22 cellular contexts compared by ENCODE assay signal in genomic region chr5:56004874-56005273, GRCh38.
"Had no signal": no experiment of that assay in that cellular context is flagged by ENCODE, and none has a peak within 500 bp of the region (broad histone marks: within the 10 kb centered on the region; RNA-seq: fewer than 3 reads in every experiment).

No MANE protein-coding gene starts in this region.

- H3K27ac ChIP-seq: SJSA1, SK-N-MC had no signal

- H3K36me3 ChIP-seq: MG63, SJSA1 had no signal

- H3K4me3 ChIP-seq: MG63, SJSA1, SK-N-MC had no signal

- H3K4me1 ChIP-seq: SJSA1 had no signal

- DNase-seq: Karpas-422, KG1, MG63, NCI-H1092, NCI-H1105 treated with DMSO at 0.1 percent for 48 hours, NCI-H1417 treated with DMSO at 0.1 percent for 48 hours, NCI-H146, NCI-H1694 treated with DMSO at 0.1 percent for 48 hours, NCI-H1930, NCI-H2081, NCI-H2107, NCI-H2227 treated with DMSO at 0.1 percent for 48 hours, NCI-H524 treated with DMSO at 0.1 percent for 48 hours, NCI-H69, NCI-H774, Right ventricle myocardium superior, RPMI8226, SIG-M5, SW 1271 had no signal

- H3K9me3 ChIP-seq: SJSA1 had no signal

- H3K27me3 ChIP-seq: MG63 had no signal

- FAIRE-seq: RCC 7860 had no signal
